Comparison of ENCODE assay signal across 9 cellular contexts in genomic region chr6:7235712-7236311, GRCh38.
A peak's percentile ranks its signal among the peaks of the same experiment; 100 is the strongest.
DNase-seq lines count a peak whose midpoint lies in the region; ATAC-seq, FAIRE-seq and TF ChIP-seq lines count a peak whose summit lies in the region.
"Had no signal": no experiment of that assay in that cellular context is flagged by ENCODE, and none has a peak within 500 bp of the region (broad histone marks: within the 10 kb centered on the region; RNA-seq: fewer than 3 reads in every experiment).

No MANE protein-coding gene starts in this region.

- peak overlapping the region; percentile 66 for H3K4me2 ChIP-seq in PC-9

- TF ChIP-seq POLR2A in upper lobe of left lung (IDR thresholded peaks at IDR 0.05), result no peak
- no peak for TF ChIP-seq POLR2A in H54 (IDR thresholded peaks at IDR 0.05; ENCODE audit: low read depth, low read length)

- BruUV-seq in PC-9 (replicated peaks; lab: Mats Ljungman, UMichigan), result no TSS peak

- no peak for TF ChIP-seq CTCF in PC-9 (conservative IDR thresholded peaks at IDR 0.05)
- TF ChIP-seq CTCF in upper lobe of left lung (IDR thresholded peaks at IDR 0.05), result no peak

- H3K4me3 ChIP-seq in PC-9, result peak overlapping the region; percentile 24; the same call in 1 of the 2 replicates
- no peak overlapping the region for H3K4me3 ChIP-seq in upper lobe of left lung

- POLR2A ChIA-PET in PC-9 (lab: Charles Lee; ENCODE audit: unreplicated experiment), result interaction anchor here (0.7 kb wide), 3 partner anchors 89 to 536 kb away, joined by 3 to 4 read pairs (median 3); no protein-coding TSS in a partner anchor

- TF ChIP-seq EP300 in upper lobe of left lung (IDR thresholded peaks at IDR 0.05), result no peak

- no peaks in the 10 kb centered on the region for H4K20me1 ChIP-seq in PC-9 (ENCODE audit: insufficient read depth)

- H3K4me1 ChIP-seq in PC-9 (replicated peaks; ENCODE audit: insufficient read depth), result peaks cover 44% of the 10 kb centered on the region
- peaks cover 6 to 23% (median 17%) of the 10 kb centered on the region in 4 donors for H3K4me1 ChIP-seq in upper lobe of left lung

- H3K36me3 ChIP-seq in PC-9 (ENCODE audit: low read depth) (no peaks in the 10 kb centered on the region; the same call in 1 of the 2 replicates), upper lobe of left lung (peaks cover 5 to 47% (median 25%) of the 10 kb centered on the region in 4 donors)

- WGBS in upper lobe of left lung, 2 donors, result 63 to 70% methylated on average over 9 of the region's 9 CpGs

- no peak overlapping the region for H2AFZ ChIP-seq in PC-9

- H3K9me3 ChIP-seq in PC-9 (ENCODE audit: insufficient read depth, low read depth), result no peaks in the 10 kb centered on the region
- H3K9me3 ChIP-seq in upper lobe of left lung, result no peaks in the 10 kb centered on the region

- FAIRE-seq in H54 (lab: Jason Lieb, UNC), result no peak

- H3K27me3 ChIP-seq in PC-9 (ENCODE audit: insufficient read depth, low read depth) (no peaks in the 10 kb centered on the region), upper lobe of left lung (no peaks in the 10 kb centered on the region)

- peaks cover 28% of the 10 kb centered on the region; the same call in 1 of the 2 replicates for H3F3A ChIP-seq in PC-9 (ENCODE audit: insufficient read depth, low read depth)

- H3K27ac ChIP-seq in PC-9 (peak overlapping the region; percentile 85), upper lobe of left lung (peak overlapping the region; percentile 48 to 79 (median 64))

- intact Hi-C loops in left cardiac atrium (cut with DNase I) (loop anchor here in 1 of 2 donors (10.0 kb wide), 1 partner anchor 121 kb away; no protein-coding TSS in a partner anchor), left ventricle myocardium superior (cut with micrococcal nuclease) (no loop called here), PC-9 (cut with micrococcal nuclease; ENCODE audit: unreplicated experiment) (loop anchor here (1.0 to 5.0 kb wide), 3 partner anchors 34 to 123 kb away; no protein-coding TSS in a partner anchor), left colon (cut with DNase I, micrococcal nuclease) (loop anchor here in 1 of 2 donors (5.0 kb wide), 1 partner anchor 559 kb away; no protein-coding TSS in a partner anchor)

- DNase-seq in left cardiac atrium, result no peak
- no peak for DNase-seq in left ventricle myocardium superior
- DNase-seq in PC-9, result peak; percentile 64 to 68
- peak in 1 of 2 donors; percentile 65 for DNase-seq in left colon
- DNase-seq in upper lobe of left lung, result peak in 1 of 2 donors; percentile 64
- DNase-seq in HCEC 1CT, result no peak
- DNase-seq in H54 (ENCODE audit: insufficient read length, low spot score), result no peak
- DNase-seq: islet precursor cell had no signal

- ATAC-seq in left cardiac atrium, result peak; percentile 14 to 23
- ATAC-seq in left ventricle myocardium superior, result no peak
- peak; percentile 71 for ATAC-seq in left colon
- ATAC-seq in upper lobe of left lung (ENCODE audit: low FRiP score in 2 of 2), result peak; percentile 4 to 21
- no peak for ATAC-seq in HG02571 (IDR thresholded peaks at IDR 0.05; ENCODE audit: unreplicated experiment)

- H3K79me2 ChIP-seq in PC-9 (ENCODE audit: low read depth), result peaks cover 29% of the 10 kb centered on the region

- no peaks in the 10 kb centered on the region for H3K9me2 ChIP-seq in PC-9 (ENCODE audit: insufficient read depth)

- CTCF ChIA-PET in PC-9 (lab: Charles Lee), result interaction anchor here (0.6 to 1.1 kb wide), 3 partner anchors 55 to 539 kb away, joined by 3 to 8 read pairs (median 4); no protein-coding TSS in a partner anchor

Comparison
In these comparisons a context has a peak if more than half of its experiments do, and no peak if none do; other contexts are left out.
1. ATAC-seq: peak in left cardiac atrium (2 of 2), left colon (single experiment) and upper lobe of left lung (2 of 2); none in left ventricle myocardium superior (single experiment) and HG02571 (single experiment).
2. DNase-seq: peak in PC-9 (2 of 2); none in left cardiac atrium (single experiment), left ventricle myocardium superior (single experiment), HCEC 1CT (single experiment) and H54 (single experiment).